In genomic region chr16:64830653-64831052, GRCh38 we compare ENCODE assay signal across 21 cellular contexts.
DNase-seq lines count a peak whose midpoint lies in the region; ATAC-seq and TF ChIP-seq lines count a peak whose summit lies in the region.
"Had no signal": no experiment of that assay in that cellular context is flagged by ENCODE, and none has a peak within 500 bp of the region (broad histone marks: within the 10 kb centered on the region; RNA-seq: fewer than 3 reads in every experiment).

No MANE protein-coding gene starts in this region.

- DNase-seq in AG09309 (ENCODE audit: low read depth) (peak; percentile 57), HFFc6 (peak; percentile 20), astrocyte of the spinal cord (ENCODE audit: low read depth, low spot score) (peak; percentile 38), foreskin melanocyte (peak; percentile 87), Calu3 (no peak), NAMALWA (ENCODE audit: low spot score) (no peak)
- no peak for DNase-seq in activated T-cell treated with anti-CD3 and anti-CD28 coated beads, Interleukin-2, amount 50 U/mL, for 48 hours
- DNase-seq: activated CD4-positive, alpha-beta T cell treated with anti-CD3 and anti-CD28 coated beads, Interleukin-2, amount 10 ng/mL, durations not matched to agents 7 days and 5 days; activated naive CD8-positive, alpha-beta T cell treated with anti-CD3 and anti-CD28 coated beads, Interleukin-2, amount 10 ng/mL, durations not matched to agents 7 days and 5 days; CD8-positive, alpha-beta memory T cell; mammary epithelial cell; MM.1S; NCI-H1694; NCI-H345; pancreas; sigmoid colon; T-helper 2 cell had no signal

- intact Hi-C loops in Calu3 (cut with micrococcal nuclease; ENCODE audit: unreplicated experiment), result no loop called here

- H3K9me3 Mint-ChIP-seq in HFFc6, result peaks cover 8% of the 10 kb centered on the region
- peaks cover 26% of the 10 kb centered on the region for H3K9me3 Mint-ChIP-seq in Calu3 (ENCODE audit: low read depth, unreplicated experiment)

- CTCF ChIA-PET in Calu3 (lab: Charles Lee), result no interaction called here

- no peak overlapping the region for H3K4me3 Mint-ChIP-seq in HFFc6
- no peak overlapping the region for H3K4me3 Mint-ChIP-seq in Calu3 (ENCODE audit: low read depth, unreplicated experiment)
- H3K4me3 Mint-ChIP-seq: activated CD4-positive, alpha-beta T cell treated with anti-CD3 and anti-CD28 coated beads, Interleukin-2, amount 10 ng/mL, durations not matched to agents 7 days and 5 days; activated naive CD8-positive, alpha-beta T cell treated with anti-CD3 and anti-CD28 coated beads, Interleukin-2, amount 10 ng/mL, durations not matched to agents 7 days and 5 days; activated T-helper 17 cell treated with anti-CD3 and anti-CD28 coated beads, Interleukin-2, amount 50 U/mL, for 72 hours; CD8-positive, alpha-beta memory T cell had no signal

- TF ChIP-seq CTCF in AG09309 (IDR thresholded peaks at IDR 0.05; ENCODE audit: control insufficient read depth, insufficient read depth, low read depth, low read length, missing control alignments), result no peak
- TF ChIP-seq CTCF in HFFc6 (IDR thresholded peaks at IDR 0.05), result no peak
- no peak for TF ChIP-seq CTCF in astrocyte of the spinal cord (IDR thresholded peaks at IDR 0.05; ENCODE audit: low read depth, low read length)
- no peak for TF ChIP-seq CTCF in Calu3 (IDR thresholded peaks at IDR 0.05; ENCODE audit: unreplicated experiment)

- no peak overlapping the region for H3K4me3 ChIP-seq in AG09309 (ENCODE audit: control insufficient read depth, low read depth, low read length)
- H3K4me3 ChIP-seq in astrocyte of the spinal cord (ENCODE audit: low read depth, low read length), result no peak overlapping the region
- H3K4me3 ChIP-seq: pancreas, sigmoid colon, SK-N-MC had no signal

- H3K27ac Mint-ChIP-seq in HFFc6, result no peak overlapping the region
- H3K27ac Mint-ChIP-seq in Calu3 (ENCODE audit: unreplicated experiment), result no peak overlapping the region
- H3K27ac Mint-ChIP-seq: activated CD4-positive, alpha-beta T cell treated with anti-CD3 and anti-CD28 coated beads, Interleukin-2, amount 10 ng/mL, durations not matched to agents 7 days and 5 days; activated naive CD8-positive, alpha-beta T cell treated with anti-CD3 and anti-CD28 coated beads, Interleukin-2, amount 10 ng/mL, durations not matched to agents 7 days and 5 days; activated T-helper 17 cell treated with anti-CD3 and anti-CD28 coated beads, Interleukin-2, amount 50 U/mL, for 72 hours; CD8-positive, alpha-beta memory T cell had no signal

- H3K27me3 Mint-ChIP-seq in HFFc6 (ENCODE audit: insufficient read depth) (no peaks in the 10 kb centered on the region; the same call in 1 of the 2 replicates), Calu3 (ENCODE audit: unreplicated experiment) (no peaks in the 10 kb centered on the region)
- H3K27me3 Mint-ChIP-seq: activated CD4-positive, alpha-beta T cell treated with anti-CD3 and anti-CD28 coated beads, Interleukin-2, amount 10 ng/mL, durations not matched to agents 7 days and 5 days; activated naive CD8-positive, alpha-beta T cell treated with anti-CD3 and anti-CD28 coated beads, Interleukin-2, amount 10 ng/mL, durations not matched to agents 7 days and 5 days; activated T-helper 17 cell treated with anti-CD3 and anti-CD28 coated beads, Interleukin-2, amount 50 U/mL, for 72 hours; CD8-positive, alpha-beta memory T cell had no signal

- in situ Hi-C loops in astrocyte of the spinal cord (cut with HindIII; ENCODE audit: low sequenced_read_pairs), result no loop called here

- H3K36me3 Mint-ChIP-seq in HFFc6 (ENCODE audit: low read depth) (no peaks in the 10 kb centered on the region; the same call in 1 of the 2 replicates), Calu3 (ENCODE audit: insufficient read depth, unreplicated experiment) (no peaks in the 10 kb centered on the region)
- H3K36me3 Mint-ChIP-seq: activated naive CD8-positive, alpha-beta T cell treated with anti-CD3 and anti-CD28 coated beads, Interleukin-2, amount 10 ng/mL, durations not matched to agents 7 days and 5 days; CD8-positive, alpha-beta memory T cell had no signal

- no TSS peak for BruUV-seq in Calu3 (replicated peaks; lab: Mats Ljungman, UMichigan)

- peaks cover 15% of the 10 kb centered on the region for H3K4me1 Mint-ChIP-seq in HFFc6 (ENCODE audit: low read depth)
- H3K4me1 Mint-ChIP-seq in Calu3 (ENCODE audit: low read depth, unreplicated experiment), result no peaks in the 10 kb centered on the region
- H3K4me1 Mint-ChIP-seq: activated CD4-positive, alpha-beta T cell treated with anti-CD3 and anti-CD28 coated beads, Interleukin-2, amount 10 ng/mL, durations not matched to agents 7 days and 5 days; activated naive CD8-positive, alpha-beta T cell treated with anti-CD3 and anti-CD28 coated beads, Interleukin-2, amount 10 ng/mL, durations not matched to agents 7 days and 5 days; activated T-helper 17 cell treated with anti-CD3 and anti-CD28 coated beads, Interleukin-2, amount 50 U/mL, for 72 hours; CD8-positive, alpha-beta memory T cell had no signal

- no peak for ATAC-seq in HG03439 (IDR thresholded peaks at IDR 0.05; ENCODE audit: unreplicated experiment)
- ATAC-seq: activated T-helper 17 cell treated with anti-CD3 and anti-CD28 coated beads, Interleukin-2, amount 50 U/mL, for 72 hours; Panc1; pancreas had no signal

Comparison
In these comparisons a context has a peak if more than half of its experiments do, and no peak if none do; other contexts are left out.
1. DNase-seq: peak in AG09309 (single experiment), HFFc6 (single experiment), astrocyte of the spinal cord (single experiment) and foreskin melanocyte (single experiment); none in Calu3 (single experiment), NAMALWA (single experiment) and activated T-cell treated with anti-CD3 and anti-CD28 coated beads, Interleukin-2, amount 50 U/mL, for 48 hours (0 of 2).